15 cellular contexts compared by ENCODE assay signal in the genomic region with DNA sequence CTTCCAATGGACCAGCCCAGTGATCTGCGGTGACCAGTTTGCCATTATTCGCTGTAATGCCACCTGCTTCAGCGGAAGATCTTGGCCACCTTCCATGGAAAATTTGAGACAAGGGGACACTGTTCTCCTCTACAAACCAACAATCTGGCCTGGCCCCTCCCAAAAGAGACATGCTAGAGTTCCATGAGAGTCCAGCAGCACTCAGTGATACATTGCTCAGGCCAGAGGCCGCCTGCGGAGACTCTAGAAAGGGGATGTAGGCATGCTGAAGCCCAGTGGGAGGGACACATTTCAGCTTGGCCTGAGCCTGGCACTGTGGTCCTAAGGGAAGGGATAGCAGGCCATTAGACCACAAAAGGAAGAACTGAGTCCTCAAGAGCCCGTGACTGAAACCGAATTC.
"Had no signal": no experiment of that assay in that cellular context is flagged by ENCODE, and none has a peak within 500 bp of the region (broad histone marks: within the 10 kb centered on the region; RNA-seq: fewer than 3 reads in every experiment).

No MANE protein-coding gene starts in this region.

- H3K36me3 ChIP-seq: ovary had no signal

- DNase-seq: activated CD4-positive, alpha-beta T cell treated with anti-CD3 and anti-CD28 coated beads, Interleukin-2, amount 50 U/mL, for 48 hours; activated naive CD4-positive, alpha-beta T cell; activated naive CD8-positive, alpha-beta T cell treated with anti-CD3 and anti-CD28 coated beads, Interleukin-2, amount 10 ng/mL, durations not matched to agents 7 days and 5 days; amygdala; brain microvascular endothelial cell; erythroblast; head of caudate nucleus; naive thymus-derived CD8-positive, alpha-beta T cell; ovary; stimulated activated CD4-positive, alpha-beta T cell treated with anti-CD3 and anti-CD28 coated beads, Interleukin-12 subunit alpha, Interleukin-12 subunit beta, amount 100 ng/mL, for 4 hours; stimulated activated CD4-positive, alpha-beta T cell treated with anti-CD3 and anti-CD28 coated beads, Interleukin-1b, Interleukin-23, amount 100 ng/mL, for 48 hours; stimulated activated CD8-positive, alpha-beta memory T cell treated with anti-CD3 and anti-CD28 coated beads, Interleukin-4, amount 100 ng/mL, for 48 hours; stimulated activated naive CD4-positive, alpha-beta T cell had no signal

- ATAC-seq: naive thymus-derived CD8-positive, alpha-beta T cell had no signal

- H3K27me3 ChIP-seq: brain microvascular endothelial cell, ovary, tibial artery had no signal

- H3K27ac ChIP-seq: brain microvascular endothelial cell had no signal

- H3K9me3 ChIP-seq: ovary, tibial artery had no signal

- H3K4me3 ChIP-seq: coronary artery, ovary, tibial artery had no signal
